In the genomic region with DNA sequence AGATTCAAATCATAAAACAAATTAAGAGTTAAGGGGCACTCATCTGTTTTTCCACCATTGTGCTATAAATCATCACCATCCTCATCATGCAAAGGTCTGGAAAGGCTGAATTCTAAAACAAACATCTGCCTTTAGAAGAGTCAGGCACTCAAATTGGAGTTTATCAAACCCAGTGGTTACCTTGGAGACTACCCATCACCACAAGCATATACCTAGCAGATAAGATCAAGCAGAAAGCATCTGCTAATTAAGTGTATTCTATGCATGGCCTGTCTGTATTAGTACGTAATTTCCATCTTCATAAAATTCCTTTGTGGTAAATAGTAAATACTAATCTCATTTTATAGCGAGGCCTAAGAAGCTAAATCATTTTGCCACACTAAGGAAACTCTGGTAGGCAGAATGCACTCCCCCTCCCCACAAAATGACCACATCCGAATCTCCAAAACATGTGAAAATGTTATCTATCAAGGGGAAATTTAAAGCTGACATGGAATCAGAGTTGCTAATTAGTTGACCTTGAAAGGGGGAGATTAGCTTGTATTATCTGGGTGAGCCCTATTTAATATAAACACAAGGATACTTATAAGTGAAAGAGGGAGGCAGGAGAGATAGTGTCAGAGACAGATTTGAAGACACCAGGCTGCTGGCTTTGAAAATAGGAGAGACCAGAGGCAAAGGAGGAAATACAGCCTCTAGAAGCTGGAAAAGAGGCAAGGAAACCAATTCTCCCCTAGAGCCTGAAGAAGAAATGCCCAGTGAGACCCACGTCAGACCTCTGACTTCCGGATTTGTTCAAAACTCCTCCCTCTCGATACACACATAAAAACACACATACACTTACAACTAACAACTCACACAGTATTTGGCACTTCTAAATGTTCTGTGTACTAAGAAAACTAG, we compare ENCODE assay signal across 10 cellular contexts. TPM values are rescaled to one million over a fixed set of nuclear protein-coding genes. Genes with fewer than 3 reads are reported as not detected.
A peak's percentile ranks its signal among the peaks of the same experiment; 100 is the strongest.
DNase-seq lines count a peak whose midpoint lies in the region; ATAC-seq and TF ChIP-seq lines count a peak whose summit lies in the region.
"Had no signal": no experiment of that assay in that cellular context is flagged by ENCODE, and none has a peak within 500 bp of the region (broad histone marks: within the 10 kb centered on the region; RNA-seq: fewer than 3 reads in every experiment).

No MANE protein-coding gene starts in this region.

- H3K79me2 ChIP-seq in osteoblast (ENCODE audit: insufficient read depth, low read length), result peaks cover 77% of the 10 kb centered on the region

- TF ChIP-seq CTCF in brain (conservative IDR thresholded peaks at IDR 0.05) (no peak), osteoblast (IDR thresholded peaks at IDR 0.05; ENCODE audit: extremely low read depth, low read depth, low read length) (no peak)

- peak overlapping the region; percentile 25 for H3K27ac ChIP-seq in osteoblast (ENCODE audit: low read depth, low read length)
- H3K27ac ChIP-seq: psoas muscle had no signal

- H3K27me3 ChIP-seq in osteoblast (ENCODE audit: insufficient read depth, low read length), result no peaks in the 10 kb centered on the region

- DNase-seq in NCI-H2171 treated with DMSO at 0.1 percent for 48 hours (lab: John Stamatoyannopoulos, UW) (peak; percentile 18), NCI-H2171 (lab: John Stamatoyannopoulos, UW) (no peak), NCI-H82 treated with DMSO at 0.1 percent for 48 hours (lab: John Stamatoyannopoulos, UW; ENCODE audit: unreplicated experiment) (peak; percentile 59), osteoblast (ENCODE audit: insufficient read length, low spot score, missing footprints) (no peak), DMS79 (lab: John Stamatoyannopoulos, UW) (no peak), NCI-H128 (lab: John Stamatoyannopoulos, UW; ENCODE audit: unreplicated experiment) (no peak)
- DNase-seq: psoas muscle had no signal

- peaks cover 33% of the 10 kb centered on the region for H3K4me1 Mint-ChIP-seq in brain

- peaks cover 18% of the 10 kb centered on the region for H3K4me1 ChIP-seq in osteoblast (ENCODE audit: insufficient read depth, low read length)

- H3K36me3 Mint-ChIP-seq in brain, result peaks cover 53% of the 10 kb centered on the region

- H3K9me3 Mint-ChIP-seq in brain, result peaks cover 0 to 13% (median 7%) of the 10 kb centered on the region in 5 experiments
- H3K9me3 Mint-ChIP-seq: type B pancreatic cell had no signal

- no peak overlapping the region for H3K4me2 ChIP-seq in osteoblast (ENCODE audit: insufficient read depth, low read length)

- H3K9me3 ChIP-seq in osteoblast (ENCODE audit: low read depth, low read length), result no peaks in the 10 kb centered on the region
- H3K9me3 ChIP-seq: psoas muscle had no signal

- H4K20me1 ChIP-seq in osteoblast (ENCODE audit: insufficient read depth, low read length), result peaks cover 57% of the 10 kb centered on the region

- H3K4me3 ChIP-seq in osteoblast (ENCODE audit: insufficient read depth, low read length), result no peak overlapping the region
- H3K4me3 ChIP-seq: psoas muscle had no signal

- peak overlapping the region in 1 of 5 experiments; percentile 10 for H3K4me3 Mint-ChIP-seq in brain
- H3K4me3 Mint-ChIP-seq: type B pancreatic cell had no signal

- no peaks in the 10 kb centered on the region for H3K27me3 Mint-ChIP-seq in brain
- H3K27me3 Mint-ChIP-seq: type B pancreatic cell had no signal

- no peaks in the 10 kb centered on the region for H3K36me3 ChIP-seq in osteoblast (ENCODE audit: insufficient read depth, low read length)

- ATAC-seq in HG02623 (IDR thresholded peaks at IDR 0.05; ENCODE audit: unreplicated experiment), result no peak
- ATAC-seq: psoas muscle had no signal

- no peak overlapping the region for H2AFZ ChIP-seq in osteoblast (ENCODE audit: low read length)

- H3K27ac Mint-ChIP-seq in brain, result peak overlapping the region in 4 of 5 experiments; percentile 26 to 73 (median 46)
- H3K27ac Mint-ChIP-seq: type B pancreatic cell had no signal

RNA-seq across cellular contexts. Expression of gene ARID4B, which starts 23.2 kb away (rescaled TPM):
- 8.1 TPM for polyA plus RNA-seq in brain (ENCODE audit: insufficient read depth, low read depth, low replicate concordance)
- total RNA-seq in osteoblast, result 33.7 and 47.4 TPM in 2 replicates

RNA-seq across cellular contexts. Expression of gene GGPS1, which starts 23.6 kb away (rescaled TPM):
- polyA plus RNA-seq in brain (ENCODE audit: insufficient read depth, low read depth, low replicate concordance), result 22.3 TPM
- total RNA-seq in osteoblast, result 22.4 and 23.9 TPM in 2 replicates

Comparison
In these comparisons a context has a peak if more than half of its experiments do, and no peak if none do; other contexts are left out.
1. DNase-seq: peak in NCI-H2171 treated with DMSO at 0.1 percent for 48 hours (single experiment) and NCI-H82 treated with DMSO at 0.1 percent for 48 hours (single experiment); none in NCI-H2171 (single experiment), osteoblast (single experiment), DMS79 (single experiment) and NCI-H128 (single experiment).